In the genomic region with DNA sequence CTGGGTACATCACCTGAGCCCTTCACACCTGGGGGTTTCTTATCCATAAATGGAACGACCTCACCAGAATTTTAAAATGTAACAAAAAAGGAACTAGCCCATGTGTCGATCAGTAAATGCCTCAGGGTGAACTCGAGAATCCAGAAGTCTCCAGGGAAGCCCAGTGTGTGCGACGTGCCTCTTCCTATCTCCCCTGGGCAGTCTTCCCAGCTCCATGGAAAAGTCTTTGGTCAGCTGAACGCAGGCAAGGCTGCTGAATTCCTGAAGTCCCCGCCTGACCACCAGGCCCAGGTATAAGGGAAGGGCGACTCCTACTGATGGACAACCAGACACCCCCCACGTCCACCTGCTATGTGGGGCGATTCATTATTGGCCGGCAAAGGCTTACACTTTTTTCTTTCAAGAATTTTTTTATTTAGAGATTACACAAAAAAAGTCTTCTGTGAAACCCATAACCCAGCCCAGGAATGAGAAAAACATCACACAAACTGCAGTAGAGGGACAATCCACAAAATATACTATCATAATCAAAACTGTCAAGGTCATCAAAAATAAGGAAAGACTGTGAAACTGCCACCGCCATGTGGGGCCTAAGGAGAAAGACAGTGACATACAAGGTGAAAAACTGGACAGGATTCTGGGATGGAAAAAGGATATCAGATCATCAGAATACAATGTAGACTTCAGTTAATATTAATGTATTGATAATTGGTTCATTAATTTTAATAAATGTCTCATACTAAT, we compare ENCODE assay signal across 1 cellular context.
TF ChIP-seq lines count a peak whose summit lies in the region.

No MANE protein-coding gene starts in this region.

TF ChIP-seq in HCT116, 20 proteins besides CTCF, POLR2A, EP300 and RAD21 (continued from another document):
- TF ChIP-seq, protein P1, sequence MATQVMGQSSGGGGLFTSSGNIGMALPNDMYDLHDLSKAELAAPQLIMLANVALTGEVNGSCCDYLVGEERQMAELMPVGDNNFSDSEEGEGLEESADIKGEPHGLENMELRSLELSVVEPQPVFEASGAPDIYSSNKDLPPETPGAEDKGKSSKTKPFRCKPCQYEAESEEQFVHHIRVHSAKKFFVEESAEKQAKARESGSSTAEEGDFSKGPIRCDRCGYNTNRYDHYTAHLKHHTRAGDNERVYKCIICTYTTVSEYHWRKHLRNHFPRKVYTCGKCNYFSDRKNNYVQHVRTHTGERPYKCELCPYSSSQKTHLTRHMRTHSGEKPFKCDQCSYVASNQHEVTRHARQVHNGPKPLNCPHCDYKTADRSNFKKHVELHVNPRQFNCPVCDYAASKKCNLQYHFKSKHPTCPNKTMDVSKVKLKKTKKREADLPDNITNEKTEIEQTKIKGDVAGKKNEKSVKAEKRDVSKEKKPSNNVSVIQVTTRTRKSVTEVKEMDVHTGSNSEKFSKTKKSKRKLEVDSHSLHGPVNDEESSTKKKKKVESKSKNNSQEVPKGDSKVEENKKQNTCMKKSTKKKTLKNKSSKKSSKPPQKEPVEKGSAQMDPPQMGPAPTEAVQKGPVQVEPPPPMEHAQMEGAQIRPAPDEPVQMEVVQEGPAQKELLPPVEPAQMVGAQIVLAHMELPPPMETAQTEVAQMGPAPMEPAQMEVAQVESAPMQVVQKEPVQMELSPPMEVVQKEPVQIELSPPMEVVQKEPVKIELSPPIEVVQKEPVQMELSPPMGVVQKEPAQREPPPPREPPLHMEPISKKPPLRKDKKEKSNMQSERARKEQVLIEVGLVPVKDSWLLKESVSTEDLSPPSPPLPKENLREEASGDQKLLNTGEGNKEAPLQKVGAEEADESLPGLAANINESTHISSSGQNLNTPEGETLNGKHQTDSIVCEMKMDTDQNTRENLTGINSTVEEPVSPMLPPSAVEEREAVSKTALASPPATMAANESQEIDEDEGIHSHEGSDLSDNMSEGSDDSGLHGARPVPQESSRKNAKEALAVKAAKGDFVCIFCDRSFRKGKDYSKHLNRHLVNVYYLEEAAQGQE (IDR thresholded peaks at IDR 0.05; ENCODE audit: low read depth): no peak
- TF ChIP-seq MAX (IDR thresholded peaks at IDR 0.05) (no peak), SP1 (IDR thresholded peaks at IDR 0.05; ENCODE audit: low read depth) (no peak), EGR1 (IDR thresholded peaks at IDR 0.05; ENCODE audit: low read depth) (no peak)
